Comparison of ENCODE assay signal across 21 cellular contexts in the genomic region with DNA sequence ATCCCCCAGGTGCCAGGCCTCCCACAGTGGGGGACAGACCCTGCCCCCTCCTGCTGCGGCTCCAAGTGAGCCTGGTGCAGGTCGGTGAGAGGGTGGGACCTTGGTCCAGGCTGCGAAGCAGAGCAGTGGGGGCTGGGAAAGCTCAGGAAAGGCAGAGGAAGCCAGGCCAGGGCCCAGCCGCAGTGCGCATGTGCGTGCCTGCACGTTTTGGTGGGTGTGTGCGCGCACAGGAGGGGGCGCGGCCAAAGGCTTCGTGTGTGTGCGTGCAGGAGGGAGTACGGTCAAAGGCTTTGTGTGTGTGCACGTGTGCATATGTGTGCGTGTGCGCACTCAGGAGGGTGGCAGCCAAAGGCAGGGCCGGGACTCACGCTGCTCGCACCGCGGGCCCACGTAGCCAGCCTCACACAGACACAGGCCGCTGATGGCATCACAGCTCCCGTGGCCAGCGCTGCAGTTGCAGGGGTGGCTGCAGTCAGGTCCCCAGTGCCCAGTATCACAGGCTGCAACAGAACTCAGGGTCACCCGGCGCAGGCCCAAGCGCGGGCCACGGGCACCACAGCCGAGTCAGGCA. TPM values are rescaled to one million over a fixed set of nuclear protein-coding genes. Genes with fewer than 3 reads are reported as not detected.
DNase-seq lines count a peak whose midpoint lies in the region; ATAC-seq, FAIRE-seq and TF ChIP-seq lines count a peak whose summit lies in the region.
"Had no signal": no experiment of that assay in that cellular context is flagged by ENCODE, and none has a peak within 500 bp of the region (broad histone marks: within the 10 kb centered on the region; RNA-seq: fewer than 3 reads in every experiment).

No MANE protein-coding gene starts in this region.

- H3K79me2 ChIP-seq in HepG2 (ENCODE audit: insufficient read depth, low read length) (no peaks in the 10 kb centered on the region), K562 (ENCODE audit: control insufficient read depth, insufficient read depth, low read length) (no peaks in the 10 kb centered on the region)

- no peaks in the 10 kb centered on the region for H3K9me3 ChIP-seq in HepG2 (ENCODE audit: low read length)
- H3K9me3 ChIP-seq in right lobe of liver, result no peaks in the 10 kb centered on the region
- H3K9me3 ChIP-seq in K562 (replicated peaks; ENCODE audit: control insufficient read depth, insufficient read depth, low read depth, low read length), result no peaks in the 10 kb centered on the region
- H3K9me3 ChIP-seq in kidney (ENCODE audit: control insufficient read depth in 1 of 2, low read length in 2 of 2), result no peaks in the 10 kb centered on the region
- H3K9me3 ChIP-seq: A549, BLaER1 had no signal

- intact Hi-C loops in HepG2 (cut with micrococcal nuclease; ENCODE audit: unreplicated experiment), result no loop called here
- intact Hi-C loops in right lobe of liver (cut with DNase I), result no loop called here
- intact Hi-C loops in K562 (cut with micrococcal nuclease), result no loop called here
- intact Hi-C loops in kidney (cut with DNase I), result no loop called here

- in situ Hi-C loops in HepG2 (cut with HindIII; ENCODE audit: extremely low pct_ligation_motif_present, low pct_unique_long_range_greater_than_20kb), result no loop called here
- in situ Hi-C loops in K562 (cut with MboI), result no loop called here

- peaks cover 3% of the 10 kb centered on the region for H3K9me3 Mint-ChIP-seq in glutamatergic neuron (ENCODE audit: unreplicated experiment)
- H3K9me3 Mint-ChIP-seq: CD4-positive, alpha-beta memory T cell; H9 had no signal

- H3K27ac Mint-ChIP-seq in glutamatergic neuron (ENCODE audit: unreplicated experiment), result no peak overlapping the region
- H3K27ac Mint-ChIP-seq: CD14-positive monocyte; CD4-positive, alpha-beta memory T cell; H9 had no signal

- H2AFZ ChIP-seq in HepG2 (ENCODE audit: low read length) (no peak overlapping the region), K562 (ENCODE audit: low read depth, low read length) (no peak overlapping the region)

- H3K4me3 ChIP-seq in HepG2 (replicated peaks in 1 of 3; ENCODE audit: insufficient read depth in 1 of 3, low read depth in 2 of 3, low read length in 3 of 3) (no peak overlapping the region), right lobe of liver (no peak overlapping the region), K562 (no peak overlapping the region), kidney (ENCODE audit: low read length in 2 of 2) (no peak overlapping the region)
- H3K4me3 ChIP-seq: A549, BLaER1 had no signal

- H3K9me1 ChIP-seq in K562 (ENCODE audit: control insufficient read depth, insufficient read depth, low read length), result no peaks in the 10 kb centered on the region

- no peaks in the 10 kb centered on the region for H3K4me1 Mint-ChIP-seq in glutamatergic neuron (ENCODE audit: low read depth, unreplicated experiment)
- H3K4me1 Mint-ChIP-seq: CD14-positive monocyte; CD4-positive, alpha-beta memory T cell; H9 had no signal

- DNase-seq in DMS53 (lab: John Stamatoyannopoulos, UW) (peak; percentile 50), DMS53 treated with DMSO at 0.1 percent for 48 hours (lab: John Stamatoyannopoulos, UW; ENCODE audit: unreplicated experiment) (no peak), HepG2 (ENCODE audit: low spot score) (no peak), right lobe of liver (no peak), K562 (ENCODE audit: extremely low read depth in 1 of 4, low spot score in 3 of 4) (peak; percentile 34 to 84 (median 68)), kidney (no peak), glutamatergic neuron (no peak)
- DNase-seq: CD4-positive, alpha-beta memory T cell; DMS153; DND-41; EL; H9; IMR-90 had no signal

- TF ChIP-seq RAD21 in HepG2 (CRISPR knock-in tag; IDR thresholded peaks at IDR 0.05), result no peak
- no peak for TF ChIP-seq RAD21 in K562 (CRISPR knock-in tag; conservative IDR thresholded peaks at IDR 0.05 in 1 of 2, IDR thresholded peaks at IDR 0.05 in 1 of 2)

- H3K4me1 ChIP-seq in HepG2 (ENCODE audit: insufficient read depth, low read length) (no peaks in the 10 kb centered on the region), right lobe of liver (no peaks in the 10 kb centered on the region), K562 (replicated peaks in 1 of 2; ENCODE audit: control insufficient read depth in 2 of 2, insufficient read depth in 2 of 2, low read length in 2 of 2) (peaks cover 0 to 63% of the 10 kb centered on the region in 2 experiments; a peak in 1 of 5 replicates), kidney (ENCODE audit: control insufficient read depth in 1 of 2, insufficient read depth in 1 of 2, low read depth in 1 of 2, low read length in 2 of 2) (no peaks in the 10 kb centered on the region)

- CTCF ChIA-PET in HepG2 (lab: Yijun Ruan, JAX; ENCODE audit: low intra/inter-chr PET ratio, low total read pairs) (no interaction called here), K562 (lab: Yijun Ruan, JAX; ENCODE audit: low intra/inter-chr PET ratio) (no interaction called here)

- H3K36me3 ChIP-seq in HepG2 (replicated peaks in 1 of 2; ENCODE audit: control insufficient read depth in 1 of 2, insufficient read depth in 2 of 2, low read length in 2 of 2) (no peaks in the 10 kb centered on the region), right lobe of liver (no peaks in the 10 kb centered on the region), K562 (ENCODE audit: control insufficient read depth, insufficient read depth, low read length) (no peaks in the 10 kb centered on the region), kidney (ENCODE audit: control insufficient read depth in 1 of 2, insufficient read depth in 2 of 2, low read length in 2 of 2) (no peaks in the 10 kb centered on the region)

- H4K20me1 ChIP-seq in HepG2 (ENCODE audit: insufficient read depth, low read length) (peaks cover 7% of the 10 kb centered on the region; the same call in 1 of the 2 replicates), K562 (replicated peaks; ENCODE audit: control insufficient read depth, insufficient read depth, low read length) (peaks cover 13% of the 10 kb centered on the region; the same call in 1 of the 2 replicates)

- no peaks in the 10 kb centered on the region for H3K36me3 Mint-ChIP-seq in glutamatergic neuron (ENCODE audit: unreplicated experiment)

- FAIRE-seq in HepG2 (lab: Jason Lieb, UNC) (no peak), K562 (lab: Jason Lieb, UNC) (no peak), kidney (lab: Jason Lieb, UNC) (no peak)
- FAIRE-seq: A549, G401.6, GM12891, GM19239, H1 had no signal

- no peak overlapping the region for H3K4me2 ChIP-seq in HepG2 (ENCODE audit: low read depth, low read length)
- H3K4me2 ChIP-seq in K562 (ENCODE audit: insufficient read depth, low read length), result no peak overlapping the region
- H3K4me2 ChIP-seq: A549 had no signal

- TF ChIP-seq POLR2A in HepG2 (IDR thresholded peaks at IDR 0.05; ENCODE audit: insufficient read depth in 1 of 2, low read depth in 2 of 2, low read length in 2 of 2) (no peak), right lobe of liver (IDR thresholded peaks at IDR 0.05) (no peak), K562 (conservative IDR thresholded peaks at IDR 0.05) (no peak)

- TF ChIP-seq CTCF in HepG2 (CRISPR knock-in tag; IDR thresholded peaks at IDR 0.05) (no peak), right lobe of liver (IDR thresholded peaks at IDR 0.05) (no peak), K562 (IDR thresholded peaks at IDR 0.05 in 2 of 3, conservative IDR thresholded peaks at IDR 0.05 in 1 of 3; ENCODE audit: insufficient read depth in 2 of 3, low read depth in 1 of 3, low read length in 3 of 3) (no peak), kidney (IDR thresholded peaks at IDR 0.05; ENCODE audit: borderline replicate concordance, extremely low read depth, insufficient read depth) (no peak), glutamatergic neuron (IDR thresholded peaks at IDR 0.05; ENCODE audit: partially characterized antibody, unreplicated experiment) (no peak)

- TF ChIP-seq EP300 in HepG2 (IDR thresholded peaks at IDR 0.05; ENCODE audit: low read depth in 2 of 2, low read length in 2 of 2), result no peak
- TF ChIP-seq EP300 in HepG2 (CRISPR knock-in tag; IDR thresholded peaks at IDR 0.05; ENCODE audit: borderline replicate concordance), result no peak
- TF ChIP-seq EP300 in K562 (IDR thresholded peaks at IDR 0.05; ENCODE audit: low read length), result no peak

- H3K27ac ChIP-seq in HepG2 (ENCODE audit: extremely low read length, insufficient read depth, low read length), result no peak overlapping the region
- H3K27ac ChIP-seq in right lobe of liver, result no peak overlapping the region
- no peak overlapping the region for H3K27ac ChIP-seq in K562 (ENCODE audit: extremely low read depth, low read depth, low read length)
- H3K27ac ChIP-seq in kidney (ENCODE audit: low read depth in 2 of 2, low read length in 2 of 2), result no peak overlapping the region
- H3K27ac ChIP-seq: 22Rv1, A549, BLaER1 had no signal

- peaks cover 10 to 40% of the 10 kb centered on the region in 2 experiments; a peak in 4 of 5 replicates for H3K27me3 ChIP-seq in HepG2 (ENCODE audit: control insufficient read depth in 1 of 2, insufficient read depth in 2 of 2, low read length in 2 of 2)
- no peaks in the 10 kb centered on the region for H3K27me3 ChIP-seq in right lobe of liver
- H3K27me3 ChIP-seq in K562 (ENCODE audit: control insufficient read depth in 2 of 2, insufficient read depth in 2 of 2, low read length in 2 of 2), result peaks cover 11 to 58% of the 10 kb centered on the region in 2 experiments; a peak in 3 of 5 replicates
- H3K27me3 ChIP-seq: BLaER1 had no signal

- BruUV-seq in HepG2 (replicated peaks; lab: Mats Ljungman, UMichigan) (no TSS peak), K562 (replicated peaks; lab: Mats Ljungman, UMichigan) (no TSS peak)

- H3K9ac ChIP-seq in HepG2 (ENCODE audit: insufficient read depth, low read depth, low read length) (no peak overlapping the region), K562 (ENCODE audit: insufficient read depth in 1 of 2, low read depth in 2 of 2, low read length in 2 of 2) (no peak overlapping the region), kidney (ENCODE audit: low read length in 2 of 2) (no peak overlapping the region)
- H3K9ac ChIP-seq: BLaER1 had no signal

- WGBS in HepG2 (ENCODE audit: low lambda C conversion rate), result 63% methylated on average over 18 of the region's 32 CpGs
- WGBS in right lobe of liver (ENCODE audit: insufficient coverage, low coverage, low lambda C conversion rate, missing lambda C conversion rate), result no CpG with 5 or more reads among the region's 32 CpGs
- WGBS in K562 (ENCODE audit: insufficient coverage, low coverage, missing lambda C conversion rate), result 14% methylated on average over 32 of the region's 32 CpGs

- ATAC-seq in HepG2 (no peak), right lobe of liver (no peak), K562 (peak; percentile 40)
- ATAC-seq: A549 had no signal

- POLR2A ChIA-PET in HepG2 (lab: Yijun Ruan, JAX) (no interaction called here), K562 (lab: Yijun Ruan, JAX) (interaction anchor here (0.5 kb wide), 1 partner anchor 16 kb away, joined by 3 read pairs; no protein-coding TSS in a partner anchor)

- H3K4me3 Mint-ChIP-seq in glutamatergic neuron (ENCODE audit: unreplicated experiment), result no peak overlapping the region
- H3K4me3 Mint-ChIP-seq: CD14-positive monocyte; CD4-positive, alpha-beta memory T cell; H9 had no signal

- no peaks in the 10 kb centered on the region for H3K27me3 Mint-ChIP-seq in glutamatergic neuron (ENCODE audit: unreplicated experiment)
- H3K27me3 Mint-ChIP-seq: CD4-positive, alpha-beta memory T cell had no signal

RNA-seq across cellular contexts. Expression of gene ARHGEF16, which starts 45.9 kb away (rescaled TPM):
- total RNA-seq in HepG2 (2016; rRNA removed; fragmentation: Illumina TruSeq; extraction: Trizol), result 15.9 and 20.3 TPM in 2 replicates
- total RNA-seq in HepG2 (2016; cell fraction: cytosol; rRNA removed; fragmentation: Illumina TruSeq; extraction: Trizol; ENCODE audit: low read depth), result 6.0 and 6.6 TPM in 2 replicates
- total RNA-seq in HepG2 (2016; cell fraction: insoluble cytoplasmic fraction; rRNA removed; fragmentation: Illumina TruSeq; extraction: Trizol), result 14.5 and 24.2 TPM in 2 replicates
- total RNA-seq in HepG2 (2016; cell fraction: membrane; rRNA removed; fragmentation: Illumina TruSeq; extraction: Trizol), result 7.4 and 7.6 TPM in 2 replicates
- 21.4 and 22.0 TPM in 2 replicates for total RNA-seq in HepG2 (2016; cell fraction: nucleus; rRNA removed; fragmentation: Illumina TruSeq; extraction: Trizol)
- polyA plus RNA-seq in HepG2 (2011; rRNA removed), result 39.9 and 59.7 TPM in 2 replicates
- 23.3 and 35.8 TPM in 2 replicates for polyA plus RNA-seq in HepG2 (2011; cell fraction: cytosol; rRNA removed)
- 382 and 454 TPM in 2 replicates for polyA plus RNA-seq in HepG2 (2011; cell fraction: nucleus; rRNA removed)
- 19.7 and 28.0 TPM in 2 replicates for polyA plus RNA-seq in HepG2 (2012)
- 2.5 and 2.8 TPM in 2 replicates for polyA plus RNA-seq in HepG2 (2016; cell fraction: cytosol; fragmentation: Illumina TruSeq; extraction: Trizol; ENCODE audit: low read depth)
- polyA plus RNA-seq in HepG2 (2016; cell fraction: insoluble cytoplasmic fraction; fragmentation: Illumina TruSeq; extraction: Trizol; ENCODE audit: low read depth), result 12.5 and 17.8 TPM in 2 replicates
- 4.2 and 4.8 TPM in 2 replicates for polyA plus RNA-seq in HepG2 (2016; cell fraction: membrane; fragmentation: Illumina TruSeq; extraction: Trizol; ENCODE audit: low read depth)
- polyA plus RNA-seq in HepG2 (2016; cell fraction: nucleus; fragmentation: Illumina TruSeq; extraction: Trizol; ENCODE audit: insufficient read depth, low read depth), result 58.7 and 59.2 TPM in 2 replicates
- 30.5 and 69.1 TPM in 2 replicates for polyA minus RNA-seq in HepG2 (2011; rRNA and poly(A)+ RNA removed; ENCODE audit: low replicate concordance)
- 13.4 and 17.4 TPM in 2 replicates for polyA minus RNA-seq in HepG2 (2011; cell fraction: cytosol; rRNA and poly(A)+ RNA removed)
- 38.4 and 41.6 TPM in 2 replicates for polyA minus RNA-seq in HepG2 (2011; cell fraction: nucleus; rRNA and poly(A)+ RNA removed)
- 10 to 100 TPM in 2 of 6 experiments, 1 to 10 TPM in 4; 2.1 to 16.3 (median 7.5) TPM for total RNA-seq in right lobe of liver
- total RNA-seq in K562 (2011; cell fraction: chromatin; rRNA removed; ENCODE audit: low replicate concordance), result 1.6 and 7.5 TPM in 2 replicates
- 3.9 and 5.7 TPM in 2 replicates for total RNA-seq in K562 (2011; cell fraction: nucleolus; rRNA removed)
- 2.1 and 3.2 TPM in 2 replicates for total RNA-seq in K562 (2011; cell fraction: nucleoplasm; rRNA removed)
- 0.45 and 0.94 TPM in 2 replicates for total RNA-seq in K562 (2014; rRNA removed)
- total RNA-seq in K562 (2014; rRNA removed; fragmentation: Illumina TruSeq; extraction: Trizol), result 0.06 and 0.15 TPM in 2 replicates
- total RNA-seq in K562 (2015; rRNA removed; fragmentation: Illumina TruSeq; extraction: Trizol), result 0.11 and 0.25 TPM in 2 replicates
- 0.98 and 1.2 TPM in 2 replicates for total RNA-seq in K562 (2021)
- 0.78 and 0.93 TPM in 2 replicates for polyA plus RNA-seq in K562 (2011; rRNA removed)
- 0.49 and 1.9 TPM in 2 replicates for polyA plus RNA-seq in K562 (2011; cell fraction: cytosol; rRNA removed)
- 2.9 and 7.4 TPM in 2 replicates for polyA plus RNA-seq in K562 (2011; cell fraction: nucleus; rRNA removed)
- 0.49 and 2.9 TPM in 2 replicates for polyA plus RNA-seq in K562 (2012)
- 0.49 and 0.66 TPM in 2 replicates for polyA plus RNA-seq in K562 (2014; fragmentation: Illumina TruSeq; extraction: Trizol)
- not detected for polyA plus RNA-seq in K562 (2014; fragmentation: Nextera tagmentation; extraction: Ambion mirVana)
- 0.78 and 1.2 TPM in 2 replicates for polyA plus RNA-seq in K562 (2014; rRNA removed)
- polyA minus RNA-seq in K562 (2011; rRNA and poly(A)+ RNA removed), result 1.3 and 3.0 TPM in 2 replicates
- 0.91 and 1.5 TPM in 2 replicates for polyA minus RNA-seq in K562 (2011; cell fraction: cytosol; rRNA and poly(A)+ RNA removed)
- 2.4 and 4.6 TPM in 2 replicates for polyA minus RNA-seq in K562 (2011; cell fraction: nucleus; rRNA and poly(A)+ RNA removed)
- 39.3 TPM for total RNA-seq in kidney
- 15.5 TPM for polyA plus RNA-seq in kidney (ENCODE audit: insufficient read depth, low read depth, low replicate concordance)
- 0.34 TPM for total RNA-seq in glutamatergic neuron (ENCODE audit: unreplicated experiment)
- polyA plus RNA-seq: CD14-positive monocyte had no signal

Comparison
In these comparisons a context has a peak if more than half of its experiments do, and no peak if none do; other contexts are left out.
1. DNase-seq: peak in DMS53 (single experiment) and K562 (4 of 4); none in DMS53 treated with DMSO at 0.1 percent for 48 hours (single experiment), HepG2 (single experiment), right lobe of liver (0 of 3), kidney (single experiment) and glutamatergic neuron (single experiment).